ENCODE assay signal across 25 cellular contexts in the genomic region with DNA sequence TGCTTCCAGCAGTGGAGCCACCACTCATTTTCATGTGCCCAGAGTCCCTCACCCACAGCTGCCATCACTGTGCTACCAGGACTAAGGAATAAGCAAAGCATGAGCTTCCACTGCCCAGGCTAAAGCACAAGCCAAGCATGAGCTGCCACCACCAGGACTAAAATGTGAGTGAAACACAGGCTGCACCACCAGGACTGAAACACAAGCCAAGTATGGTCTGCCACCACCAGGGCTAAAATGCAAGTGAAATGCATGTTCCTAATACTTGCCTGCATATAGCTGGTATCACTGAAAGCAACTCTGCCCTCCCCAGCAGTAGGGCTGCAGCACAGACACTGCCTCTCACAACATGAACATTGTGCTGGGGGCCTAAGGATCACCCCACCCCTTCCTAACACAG. TPM values are rescaled to one million over a fixed set of nuclear protein-coding genes. Genes with fewer than 3 reads are reported as not detected.
A peak's percentile ranks its signal among the peaks of the same experiment; 100 is the strongest.
DNase-seq lines count a peak whose midpoint lies in the region; ATAC-seq and TF ChIP-seq lines count a peak whose summit lies in the region.
"Had no signal": no experiment of that assay in that cellular context is flagged by ENCODE, and none has a peak within 500 bp of the region (broad histone marks: within the 10 kb centered on the region; RNA-seq: fewer than 3 reads in every experiment).

No MANE protein-coding gene starts in this region.

- no peaks in the 10 kb centered on the region for H3K9me3 ChIP-seq in BE2C

- H3K27ac ChIP-seq in brain microvascular endothelial cell = no peak overlapping the region
- H3K27ac ChIP-seq: gastrocnemius medialis, HL-60, RWPE1, transverse colon had no signal

- intact Hi-C loops in left colon (cut with DNase I, micrococcal nuclease) = loop anchor here (10.0 kb wide), 2 partner anchors 285 to 295 kb away; partner anchors contain the start of gene PLXNC1 (in 1 of the 2)

- H3K4me1 Mint-ChIP-seq in HFFc6 (ENCODE audit: low read depth) = peaks cover 22% of the 10 kb centered on the region
- H3K4me1 Mint-ChIP-seq in activated naive CD8-positive, alpha-beta T cell treated with anti-CD3 and anti-CD28 coated beads, Interleukin-2, amount 50 U/mL, for 24 hours = peaks cover 27% of the 10 kb centered on the region
- H3K4me1 Mint-ChIP-seq: nephron progenitor cell had no signal

- no peak overlapping the region for H3K4me3 Mint-ChIP-seq in HFFc6
- no peak overlapping the region for H3K4me3 Mint-ChIP-seq in activated naive CD8-positive, alpha-beta T cell treated with anti-CD3 and anti-CD28 coated beads, Interleukin-2, amount 50 U/mL, for 24 hours
- H3K4me3 Mint-ChIP-seq: activated naive CD8-positive, alpha-beta T cell treated with anti-CD3 and anti-CD28 coated beads for 36 hours; brain; nephron progenitor cell had no signal

- in situ Hi-C loops in brain microvascular endothelial cell (cut with HindIII; ENCODE audit: low pct_ligation_motif_present, low sequenced_read_pairs) = no loop called here

- H3K27me3 ChIP-seq in brain microvascular endothelial cell (replicated peaks) (no peaks in the 10 kb centered on the region), BE2C (no peaks in the 10 kb centered on the region)
- H3K27me3 ChIP-seq: gastrocnemius medialis, transverse colon had no signal

- H3K36me3 Mint-ChIP-seq in HFFc6 (ENCODE audit: low read depth) = peaks cover 14% of the 10 kb centered on the region
- peaks cover 46% of the 10 kb centered on the region for H3K36me3 Mint-ChIP-seq in activated naive CD8-positive, alpha-beta T cell treated with anti-CD3 and anti-CD28 coated beads, Interleukin-2, amount 50 U/mL, for 24 hours (ENCODE audit: low read depth)

- ATAC-seq in left colon (peak; percentile 61), HG02588 (IDR thresholded peaks at IDR 0.05; ENCODE audit: unreplicated experiment) (no peak)
- ATAC-seq in activated naive CD8-positive, alpha-beta T cell treated with anti-CD3 and anti-CD28 coated beads, Interleukin-2, amount 50 U/mL, for 24 hours = no peak
- ATAC-seq: gastrocnemius medialis, HCT116, SK-N-SH treated with all-trans-retinoic acid at 6 μM for 48 hours had no signal

- H3K36me3 ChIP-seq in brain microvascular endothelial cell (replicated peaks) (no peaks in the 10 kb centered on the region), BE2C (no peaks in the 10 kb centered on the region)
- H3K36me3 ChIP-seq: gastrocnemius medialis, transverse colon had no signal

- H3K9me3 Mint-ChIP-seq in HFFc6 = peaks cover 17% of the 10 kb centered on the region
- peaks cover 27% of the 10 kb centered on the region for H3K9me3 Mint-ChIP-seq in activated naive CD8-positive, alpha-beta T cell treated with anti-CD3 and anti-CD28 coated beads, Interleukin-2, amount 50 U/mL, for 24 hours

- H3K27ac Mint-ChIP-seq in HFFc6 = no peak overlapping the region
- no peak overlapping the region for H3K27ac Mint-ChIP-seq in activated naive CD8-positive, alpha-beta T cell treated with anti-CD3 and anti-CD28 coated beads, Interleukin-2, amount 50 U/mL, for 24 hours
- H3K27ac Mint-ChIP-seq: activated naive CD8-positive, alpha-beta T cell treated with anti-CD3 and anti-CD28 coated beads for 36 hours; brain; nephron progenitor cell had no signal

- H3K4me3 ChIP-seq in brain microvascular endothelial cell (ENCODE audit: low read depth, low read length) (no peak overlapping the region), BE2C (ENCODE audit: low read depth, low read length) (no peak overlapping the region)
- H3K4me3 ChIP-seq: gastrocnemius medialis, transverse colon had no signal

- peak; percentile 3 for DNase-seq in HFFc6
- DNase-seq in brain microvascular endothelial cell = no peak
- DNase-seq in left colon = no peak
- DNase-seq in activated naive CD8-positive, alpha-beta T cell treated with anti-CD3 and anti-CD28 coated beads, Interleukin-2, amount 50 U/mL, for 24 hours = no peak
- DNase-seq in BE2C = no peak
- DNase-seq in activated CD4-positive, CD25-positive, alpha-beta regulatory T cell treated with anti-CD3 and anti-CD28 coated beads, Interleukin-2, amount 50 U/mL, for 72 hours = no peak
- DNase-seq: activated CD4-positive, alpha-beta T cell treated with anti-CD3 and anti-CD28 coated beads for 4 hours; activated naive CD8-positive, alpha-beta T cell treated with anti-CD3 and anti-CD28 coated beads for 36 hours; cortex of kidney; gastrocnemius medialis; midbrain; NCI-H1930; nephron progenitor cell; NK-92 treated with Interleukin-12 subunit alpha and Interleukin-12 subunit beta, amount 100 ng/mL, for 24 hours; posterior cingulate gyrus; stimulated activated naive CD4-positive, alpha-beta T cell treated with Interleukin-2 at 50 U/mL for 16 hours; T-helper 9 cell; transverse colon had no signal

- H3K27me3 Mint-ChIP-seq in HFFc6 (ENCODE audit: insufficient read depth) = no peaks in the 10 kb centered on the region
- no peaks in the 10 kb centered on the region for H3K27me3 Mint-ChIP-seq in activated naive CD8-positive, alpha-beta T cell treated with anti-CD3 and anti-CD28 coated beads, Interleukin-2, amount 50 U/mL, for 24 hours
- H3K27me3 Mint-ChIP-seq: activated naive CD8-positive, alpha-beta T cell treated with anti-CD3 and anti-CD28 coated beads for 36 hours; brain had no signal

- no peaks in the 10 kb centered on the region for H3K4me1 ChIP-seq in BE2C

- TF ChIP-seq CTCF in GM12872 (IDR thresholded peaks at IDR 0.05; ENCODE audit: insufficient read depth, low read depth, low read length) = peak; percentile 28; the same call in 1 of the 3 replicates
- no peak for TF ChIP-seq CTCF in HFFc6 (IDR thresholded peaks at IDR 0.05)
- peak; percentile 34 for TF ChIP-seq CTCF in brain microvascular endothelial cell (IDR thresholded peaks at IDR 0.05; ENCODE audit: low read depth, low read length, missing control alignments)
- TF ChIP-seq CTCF in BE2C (IDR thresholded peaks at IDR 0.05; ENCODE audit: low read depth, low read length) = no peak

RNA-seq across cellular contexts. Expression of gene CEP83, which starts 30.0 kb away (rescaled TPM):
- total RNA-seq in HFFc6 (2021; fragmentation: NEBNext Ultra II Directional; extraction: Animal tissue kit (Norgen Biotek cat#: 25700)) = 1 to 10 TPM; 7.2 to 8.8 (median 7.8) TPM
- total RNA-seq in left colon = 10 to 100 TPM; 12.1 to 17.6 TPM
- 7.1 TPM for polyA plus RNA-seq in BE2C (2012; ENCODE audit: insufficient read depth, insufficient read length, low read depth)

Comparison
In these comparisons a context has a peak if more than half of its experiments do, and no peak if none do; other contexts are left out.
1. CTCF ChIP-seq: peak in GM12872 (single experiment) and brain microvascular endothelial cell (single experiment); none in HFFc6 (single experiment) and BE2C (single experiment).